13 cellular contexts compared by ENCODE assay signal in the genomic region with DNA sequence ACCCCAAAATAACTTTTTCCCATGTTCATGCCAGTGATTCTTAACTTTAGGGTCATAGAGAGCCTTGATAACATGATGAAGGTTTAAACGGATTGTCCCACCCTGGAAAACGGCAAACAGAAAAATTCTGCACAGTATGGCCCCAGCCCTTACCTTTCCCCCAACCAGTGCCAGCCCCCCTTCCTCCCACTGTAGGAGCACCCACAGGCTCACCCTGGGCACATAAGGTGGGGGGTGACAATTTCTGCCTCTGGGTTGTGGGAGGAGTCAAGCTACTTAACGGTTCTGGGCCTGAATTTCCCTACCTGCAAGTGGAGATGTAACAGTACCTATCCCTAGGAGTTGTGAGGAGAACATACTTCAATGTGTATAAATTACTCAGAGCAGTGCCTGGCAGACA. TPM values are rescaled to one million over a fixed set of nuclear protein-coding genes. Genes with fewer than 3 reads are reported as not detected.
DNase-seq lines count a peak whose midpoint lies in the region; ATAC-seq and TF ChIP-seq lines count a peak whose summit lies in the region.
"Had no signal": no experiment of that assay in that cellular context is flagged by ENCODE, and none has a peak within 500 bp of the region (broad histone marks: within the 10 kb centered on the region; RNA-seq: fewer than 3 reads in every experiment).

No MANE protein-coding gene starts in this region.

- H3K36me3 ChIP-seq in ectodermal cell (ENCODE audit: control insufficient read depth, insufficient read depth, low read length) (peaks cover 28% of the 10 kb centered on the region), HAP-1 (replicated peaks) (peaks cover 81% of the 10 kb centered on the region)

- no peak overlapping the region for H3K4me3 Mint-ChIP-seq in HFFc6
- no peak overlapping the region for H3K4me3 Mint-ChIP-seq in progenitor cell of endocrine pancreas (ENCODE audit: low read depth)

- ATAC-seq in GM18870 (IDR thresholded peaks at IDR 0.05; ENCODE audit: unreplicated experiment) = no peak

- H3K27me3 ChIP-seq in ectodermal cell (ENCODE audit: control insufficient read depth, insufficient read depth, low read length, poor library complexity, severe bottlenecking) (no peaks in the 10 kb centered on the region), HAP-1 (ENCODE audit: low read depth) (no peaks in the 10 kb centered on the region)
- H3K27me3 ChIP-seq: MG63 had no signal

- H3K4me1 Mint-ChIP-seq in HFFc6 (ENCODE audit: low read depth) = peaks cover 9% of the 10 kb centered on the region
- H3K4me1 Mint-ChIP-seq in progenitor cell of endocrine pancreas (ENCODE audit: low read depth) = peaks cover 5% of the 10 kb centered on the region

- H3K36me3 Mint-ChIP-seq in HFFc6 (ENCODE audit: low read depth) = peaks cover 5% of the 10 kb centered on the region; the same call in 1 of the 2 replicates
- peaks cover 4% of the 10 kb centered on the region for H3K36me3 Mint-ChIP-seq in progenitor cell of endocrine pancreas (ENCODE audit: insufficient read depth)

- H3K27me3 Mint-ChIP-seq in HFFc6 (ENCODE audit: insufficient read depth) (peaks cover 14% of the 10 kb centered on the region), progenitor cell of endocrine pancreas (no peaks in the 10 kb centered on the region)

- H3K4me3 ChIP-seq in ectodermal cell (ENCODE audit: insufficient read depth, low read depth, low read length) (no peak overlapping the region), HAP-1 (no peak overlapping the region)
- H3K4me3 ChIP-seq: MG63, prostate gland had no signal

- in situ Hi-C loops in HAP-1 (cut with MboI; ENCODE audit: low sequenced_read_pairs) = no loop called here

- H3K27ac Mint-ChIP-seq in HFFc6 (peak overlapping the region; percentile 50), progenitor cell of endocrine pancreas (peak overlapping the region; percentile 37)

- H3K4me1 ChIP-seq in ectodermal cell (ENCODE audit: control insufficient read depth, insufficient read depth, low read length) (peaks cover 3% of the 10 kb centered on the region), HAP-1 (no peaks in the 10 kb centered on the region)

- no peak for DNase-seq in HFFc6
- no peak for DNase-seq in progenitor cell of endocrine pancreas (ENCODE audit: low spot score, unreplicated experiment)
- no peak for DNase-seq in HAP-1 (ENCODE audit: low spot score in 2 of 2)
- DNase-seq in NCI-H1092 treated with DMSO at 0.1 percent for 48 hours (lab: John Stamatoyannopoulos, UW) = no peak
- DNase-seq in SKM-1 (lab: John Stamatoyannopoulos, UW; ENCODE audit: unreplicated experiment) = no peak
- DNase-seq: activated gamma-delta T cell, C1 segment of cervical spinal cord, MG63, NCI-H510A had no signal

- H3K27ac ChIP-seq in 22Rv1 = peak overlapping the region; percentile 66; the same call in 1 of the 2 replicates
- peak overlapping the region; percentile 36 for H3K27ac ChIP-seq in ectodermal cell (ENCODE audit: insufficient read depth, low read depth, low read length, poor library complexity, severe bottlenecking)

- no peak for TF ChIP-seq CTCF in 22Rv1 (IDR thresholded peaks at IDR 0.05)
- no peak for TF ChIP-seq CTCF in HFFc6 (IDR thresholded peaks at IDR 0.05)
- TF ChIP-seq CTCF in progenitor cell of endocrine pancreas (IDR thresholded peaks at IDR 0.05; ENCODE audit: unreplicated experiment) = no peak

- 86 to 92% methylated on average over 3 of the region's 3 CpGs for WGBS in ectodermal cell, 2 experiments

- H3K9me3 Mint-ChIP-seq in HFFc6 (no peaks in the 10 kb centered on the region), progenitor cell of endocrine pancreas (ENCODE audit: low read depth) (no peaks in the 10 kb centered on the region)

- no peaks in the 10 kb centered on the region for H3K9me3 ChIP-seq in ectodermal cell (ENCODE audit: control insufficient read depth, low read length)
- no peaks in the 10 kb centered on the region for H3K9me3 ChIP-seq in HAP-1
- H3K9me3 ChIP-seq: MG63, prostate gland had no signal

RNA-seq across cellular contexts. Expression of gene XRCC3, which starts 18.1 kb away (rescaled TPM):
- 10 to 100 TPM in 5 of 6 experiments, 1 to 10 TPM in 1; 7.3 to 15.7 (median 13.4) TPM for total RNA-seq in HFFc6 (2021; fragmentation: NEBNext Ultra II Directional; extraction: Animal tissue kit (Norgen Biotek cat#: 25700))
- polyA plus RNA-seq in ectodermal cell (2013, experiment 1 of 4) = 35.0 TPM
- 38.8 TPM for polyA plus RNA-seq in ectodermal cell (2013, experiment 2 of 4)
- polyA plus RNA-seq in ectodermal cell (2013, experiment 3 of 4) = 26.6 TPM
- polyA plus RNA-seq in ectodermal cell (2013, experiment 4 of 4) = 31.2 TPM
- 25.7 and 30.2 TPM in 2 replicates for total RNA-seq in progenitor cell of endocrine pancreas

RNA-seq across cellular contexts. Expression of gene ZFYVE21, which starts 18.4 kb away (rescaled TPM):
- total RNA-seq in HFFc6 (2021; fragmentation: NEBNext Ultra II Directional; extraction: Animal tissue kit (Norgen Biotek cat#: 25700)) = 10 to 100 TPM; 40.9 to 47.7 (median 42.1) TPM
- 46.5 TPM for polyA plus RNA-seq in ectodermal cell (2013, experiment 1 of 4)
- 34.5 TPM for polyA plus RNA-seq in ectodermal cell (2013, experiment 2 of 4)
- 36.5 TPM for polyA plus RNA-seq in ectodermal cell (2013, experiment 3 of 4)
- polyA plus RNA-seq in ectodermal cell (2013, experiment 4 of 4) = 43.4 TPM
- total RNA-seq in progenitor cell of endocrine pancreas = 47.2 and 52.5 TPM in 2 replicates
